18 cellular contexts compared by ENCODE assay signal in genomic region chr3:52451237-52452083, GRCh38. TPM values are rescaled to one million over a fixed set of nuclear protein-coding genes. Genes with fewer than 3 reads are reported as not detected.
DNase-seq lines count a peak whose midpoint lies in the region; ATAC-seq and TF ChIP-seq lines count a peak whose summit lies in the region.
"Had no signal": no experiment of that assay in that cellular context is flagged by ENCODE, and none has a peak within 500 bp of the region (broad histone marks: within the 10 kb centered on the region; RNA-seq: fewer than 3 reads in every experiment).

No MANE protein-coding gene starts in this region.

- H3K27ac Mint-ChIP-seq in activated naive CD8-positive, alpha-beta T cell = peak overlapping the region; percentile 46
- no peak overlapping the region for H3K27ac Mint-ChIP-seq in activated naive CD8-positive, alpha-beta T cell treated with anti-CD3 and anti-CD28 coated beads for 36 hours
- peak overlapping the region; percentile 42; the same call in 1 of the 2 replicates for H3K27ac Mint-ChIP-seq in WTC11
- peak overlapping the region; percentile 45 for H3K27ac Mint-ChIP-seq in stimulated activated effector memory CD8-positive, alpha-beta T cell treated with anti-CD3 and anti-CD28 coated beads, Interleukin-12 subunit alpha, Interleukin-12 subunit beta, amount 100 ng/mL, for 72 hours
- H3K27ac Mint-ChIP-seq: activated CD8-positive, alpha-beta memory T cell treated with anti-CD3 and anti-CD28 coated beads, Interleukin-2, amount 10 ng/mL, durations not matched to agents 7 days and 5 days had no signal

- no peaks in the 10 kb centered on the region for H3K27me3 Mint-ChIP-seq in activated naive CD8-positive, alpha-beta T cell
- no peaks in the 10 kb centered on the region for H3K27me3 Mint-ChIP-seq in activated naive CD8-positive, alpha-beta T cell treated with anti-CD3 and anti-CD28 coated beads for 36 hours
- H3K27me3 Mint-ChIP-seq in WTC11 (ENCODE audit: low read depth) = no peaks in the 10 kb centered on the region; the same call in 1 of the 2 replicates
- H3K27me3 Mint-ChIP-seq: activated CD8-positive, alpha-beta memory T cell treated with anti-CD3 and anti-CD28 coated beads, Interleukin-2, amount 10 ng/mL, durations not matched to agents 7 days and 5 days had no signal

- 71% methylated on average over 24 of the region's 24 CpGs for WGBS in right cardiac atrium

- no peaks in the 10 kb centered on the region for H3K9me3 Mint-ChIP-seq in activated naive CD8-positive, alpha-beta T cell (ENCODE audit: low read depth)
- H3K9me3 Mint-ChIP-seq in activated naive CD8-positive, alpha-beta T cell treated with anti-CD3 and anti-CD28 coated beads for 36 hours = no peaks in the 10 kb centered on the region
- H3K9me3 Mint-ChIP-seq in WTC11 = no peaks in the 10 kb centered on the region
- H3K9me3 Mint-ChIP-seq in stimulated activated effector memory CD8-positive, alpha-beta T cell treated with anti-CD3 and anti-CD28 coated beads, Interleukin-12 subunit alpha, Interleukin-12 subunit beta, amount 100 ng/mL, for 72 hours = no peaks in the 10 kb centered on the region

- H3K4me3 ChIP-seq in right cardiac atrium (ENCODE audit: low read length) = peak overlapping the region; percentile 2
- H3K4me3 ChIP-seq: PC-9, testis had no signal

- POLR2A ChIA-PET in WTC11 (lab: Charles Lee) = no interaction called here

- intact Hi-C loops in right cardiac atrium (cut with DNase I) = no loop called here

- H3K4me1 Mint-ChIP-seq in activated naive CD8-positive, alpha-beta T cell (ENCODE audit: low read depth) = peaks cover 26% of the 10 kb centered on the region
- H3K4me1 Mint-ChIP-seq in activated naive CD8-positive, alpha-beta T cell treated with anti-CD3 and anti-CD28 coated beads for 36 hours = peaks cover 20% of the 10 kb centered on the region
- H3K4me1 Mint-ChIP-seq in WTC11 = peaks cover 25% of the 10 kb centered on the region
- H3K4me1 Mint-ChIP-seq in stimulated activated effector memory CD8-positive, alpha-beta T cell treated with anti-CD3 and anti-CD28 coated beads, Interleukin-12 subunit alpha, Interleukin-12 subunit beta, amount 100 ng/mL, for 72 hours = peaks cover 31% of the 10 kb centered on the region

- CTCF ChIA-PET in WTC11 (lab: Charles Lee) = interaction anchor here (0.7 to 3.8 kb wide), 3 partner anchors 22 to 66 kb away, joined by 3 to 20 read pairs (median 9); no protein-coding TSS in a partner anchor

- H3K4me3 Mint-ChIP-seq in activated naive CD8-positive, alpha-beta T cell = no peak overlapping the region
- H3K4me3 Mint-ChIP-seq in activated naive CD8-positive, alpha-beta T cell treated with anti-CD3 and anti-CD28 coated beads for 36 hours = no peak overlapping the region
- no peak overlapping the region for H3K4me3 Mint-ChIP-seq in WTC11
- no peak overlapping the region for H3K4me3 Mint-ChIP-seq in stimulated activated effector memory CD8-positive, alpha-beta T cell treated with anti-CD3 and anti-CD28 coated beads, Interleukin-12 subunit alpha, Interleukin-12 subunit beta, amount 100 ng/mL, for 72 hours
- H3K4me3 Mint-ChIP-seq: activated CD8-positive, alpha-beta memory T cell treated with anti-CD3 and anti-CD28 coated beads, Interleukin-2, amount 10 ng/mL, durations not matched to agents 7 days and 5 days had no signal

- no peaks in the 10 kb centered on the region for H3K27me3 ChIP-seq in right cardiac atrium (ENCODE audit: control insufficient read depth, insufficient read depth)
- H3K27me3 ChIP-seq: testis had no signal

- TF ChIP-seq CTCF in WTC11 (IDR thresholded peaks at IDR 0.05) = no peak

- no peaks in the 10 kb centered on the region for H3K36me3 Mint-ChIP-seq in activated naive CD8-positive, alpha-beta T cell
- peaks cover 8% of the 10 kb centered on the region for H3K36me3 Mint-ChIP-seq in activated naive CD8-positive, alpha-beta T cell treated with anti-CD3 and anti-CD28 coated beads for 36 hours
- no peaks in the 10 kb centered on the region for H3K36me3 Mint-ChIP-seq in WTC11
- H3K36me3 Mint-ChIP-seq in stimulated activated effector memory CD8-positive, alpha-beta T cell treated with anti-CD3 and anti-CD28 coated beads, Interleukin-12 subunit alpha, Interleukin-12 subunit beta, amount 100 ng/mL, for 72 hours = peaks cover 15% of the 10 kb centered on the region
- H3K36me3 Mint-ChIP-seq: activated CD8-positive, alpha-beta memory T cell treated with anti-CD3 and anti-CD28 coated beads, Interleukin-2, amount 10 ng/mL, durations not matched to agents 7 days and 5 days had no signal

- DNase-seq in activated naive CD8-positive, alpha-beta T cell treated with anti-CD3 and anti-CD28 coated beads for 36 hours = no peak
- no peak for DNase-seq in WTC11 (ENCODE audit: low spot score)
- DNase-seq in right cardiac atrium = peak in 2 of 3 donors; percentile 39 to 50
- DNase-seq in stimulated activated effector memory CD8-positive, alpha-beta T cell treated with anti-CD3 and anti-CD28 coated beads, Interleukin-12 subunit alpha, Interleukin-12 subunit beta, amount 100 ng/mL, for 72 hours (ENCODE audit: low spot score in 2 of 2) = no peak
- DNase-seq in activated effector memory CD4-positive, alpha-beta T cell treated with anti-CD3 and anti-CD28 coated beads, Interleukin-2, amount 50 U/mL, for 16 hours = no peak
- no peak for DNase-seq in caudate nucleus (lab: John Stamatoyannopoulos, UW)
- DNase-seq: activated CD8-positive, alpha-beta memory T cell treated with anti-CD3 and anti-CD28 coated beads, Interleukin-2, amount 10 ng/mL, durations not matched to agents 7 days and 5 days; activated gamma-delta T cell; left colon; NCI-H1417; PC-9; stimulated activated CD4-positive, alpha-beta T cell treated with anti-CD3 and anti-CD28 coated beads, Interleukin-12 subunit alpha, Interleukin-12 subunit beta, amount 100 ng/mL, for 4 hours; testis had no signal

- H3K4me1 ChIP-seq in right cardiac atrium (ENCODE audit: control insufficient read depth, insufficient read depth, low read length) = peaks cover 10% of the 10 kb centered on the region

- ATAC-seq in WTC11 (no peak), right cardiac atrium (no peak), HG03280 (IDR thresholded peaks at IDR 0.05; ENCODE audit: unreplicated experiment) (no peak)
- ATAC-seq in stimulated activated effector memory CD8-positive, alpha-beta T cell treated with anti-CD3 and anti-CD28 coated beads, Interleukin-12 subunit alpha, Interleukin-12 subunit beta, amount 100 ng/mL, for 72 hours = no peak
- ATAC-seq: activated CD8-positive, alpha-beta memory T cell treated with anti-CD3 and anti-CD28 coated beads, Interleukin-2, amount 10 ng/mL, durations not matched to agents 7 days and 5 days; left colon had no signal

- H3K27ac ChIP-seq in right cardiac atrium (ENCODE audit: low read length) (peak overlapping the region; percentile 86), caudate nucleus (ENCODE audit: low read depth, low read length) (no peak overlapping the region)
- H3K27ac ChIP-seq: 22Rv1, PC-9, testis had no signal

- H3K9me3 ChIP-seq in right cardiac atrium (ENCODE audit: control insufficient read depth, low read length) = no peaks in the 10 kb centered on the region
- H3K9me3 ChIP-seq: testis had no signal

TF ChIP-seq in WTC11, 78 proteins besides CTCF, POLR2A, EP300 and RAD21 (continues in another document):
- TF ChIP-seq CDX4 (CRISPR knock-in tag; IDR thresholded peaks at IDR 0.05; ENCODE audit: borderline replicate concordance) = no peak
- no peak for TF ChIP-seq SMAD3 (CRISPR knock-in tag; IDR thresholded peaks at IDR 0.05; ENCODE audit: borderline replicate concordance)

RNA-seq across cellular contexts. Expression of gene TNNC1, which starts 2.4 kb away (rescaled TPM):
- 1 to 10 TPM; 2.9 to 4.2 TPM for total RNA-seq in activated naive CD8-positive, alpha-beta T cell treated with anti-CD3 and anti-CD28 coated beads for 36 hours
- total RNA-seq in WTC11 (2021) (4.3 to 5.7 TPM (median 5.6 TPM) in 3 replicates), right cardiac atrium (1,000 to 10,000 TPM; 2,349 to 3,477 (median 2,851) TPM)
- 6,305 TPM for polyA plus RNA-seq in right cardiac atrium
- total RNA-seq: HT1080 had no signal

RNA-seq across cellular contexts. Expression of gene NISCH, which starts 3.9 kb away (rescaled TPM):
- 10 to 100 TPM; 55.0 to 57.3 TPM for total RNA-seq in activated naive CD8-positive, alpha-beta T cell treated with anti-CD3 and anti-CD28 coated beads for 36 hours
- total RNA-seq in WTC11 (2021) = 83.7 to 86.3 TPM (median 85.0 TPM) in 3 replicates
- total RNA-seq in right cardiac atrium = 10 to 100 TPM; 48.6 to 59.2 (median 53.0) TPM
- polyA plus RNA-seq in right cardiac atrium = 31.2 TPM

RNA-seq across cellular contexts. Expression of gene SEMA3G, which starts 6.6 kb away (rescaled TPM):
- under 1 TPM in 1 of 2 experiments, not detected in 1; 0.19 TPM for total RNA-seq in activated naive CD8-positive, alpha-beta T cell treated with anti-CD3 and anti-CD28 coated beads for 36 hours
- total RNA-seq in WTC11 (2021) (1.6 to 2.5 TPM (median 2.5 TPM) in 3 replicates), right cardiac atrium (10 to 100 TPM in 1 of 4 donors, 1 to 10 TPM in 3; 4.7 to 13.1 (median 8.3) TPM)
- 11.2 TPM for polyA plus RNA-seq in right cardiac atrium
- polyA plus RNA-seq: BJ had no signal

RNA-seq across cellular contexts. Expression of gene PHF7, which starts 41.0 kb away (rescaled TPM):
- total RNA-seq in activated naive CD8-positive, alpha-beta T cell treated with anti-CD3 and anti-CD28 coated beads for 36 hours = 10 to 100 TPM; 15.4 to 16.6 TPM
- total RNA-seq in WTC11 (2021) (15.4 to 21.1 TPM (median 15.7 TPM) in 3 replicates), right cardiac atrium (10 to 100 TPM; 15.9 to 28.5 (median 18.3) TPM)
- 10.9 TPM for polyA plus RNA-seq in right cardiac atrium

RNA-seq across cellular contexts. Expression of gene BAP1, which starts 41.7 kb away (rescaled TPM):
- 100 to 1,000 TPM; 104 to 107 TPM for total RNA-seq in activated naive CD8-positive, alpha-beta T cell treated with anti-CD3 and anti-CD28 coated beads for 36 hours
- total RNA-seq in WTC11 (2021) = 75.7 to 94.0 TPM (median 81.7 TPM) in 3 replicates
- total RNA-seq in right cardiac atrium = 10 to 100 TPM; 48.4 to 59.1 (median 55.9) TPM
- polyA plus RNA-seq in right cardiac atrium = 43.0 TPM

Comparison
In these comparisons a context has a peak if more than half of its experiments do, and no peak if none do; other contexts are left out.
1. DNase-seq: peak in right cardiac atrium (2 of 3); none in activated naive CD8-positive, alpha-beta T cell treated with anti-CD3 and anti-CD28 coated beads for 36 hours (single experiment), WTC11 (single experiment), stimulated activated effector memory CD8-positive, alpha-beta T cell treated with anti-CD3 and anti-CD28 coated beads, Interleukin-12 subunit alpha, Interleukin-12 subunit beta, amount 100 ng/mL, for 72 hours (0 of 2), activated effector memory CD4-positive, alpha-beta T cell treated with anti-CD3 and anti-CD28 coated beads, Interleukin-2, amount 50 U/mL, for 16 hours (single experiment) and caudate nucleus (0 of 61).
2. RNA of gene TNNC1, which starts 2.4 kb away (total RNA-seq): 2,349 to 3,477 TPM in right cardiac atrium; 4.3 to 5.7 TPM in WTC11 and 2.9 to 4.2 TPM in activated naive CD8-positive, alpha-beta T cell treated with anti-CD3 and anti-CD28 coated beads for 36 hours; every median in the first group is over 100 times any median in the second.